Comparison of ENCODE assay signal across 8 cellular contexts in the genomic region with DNA sequence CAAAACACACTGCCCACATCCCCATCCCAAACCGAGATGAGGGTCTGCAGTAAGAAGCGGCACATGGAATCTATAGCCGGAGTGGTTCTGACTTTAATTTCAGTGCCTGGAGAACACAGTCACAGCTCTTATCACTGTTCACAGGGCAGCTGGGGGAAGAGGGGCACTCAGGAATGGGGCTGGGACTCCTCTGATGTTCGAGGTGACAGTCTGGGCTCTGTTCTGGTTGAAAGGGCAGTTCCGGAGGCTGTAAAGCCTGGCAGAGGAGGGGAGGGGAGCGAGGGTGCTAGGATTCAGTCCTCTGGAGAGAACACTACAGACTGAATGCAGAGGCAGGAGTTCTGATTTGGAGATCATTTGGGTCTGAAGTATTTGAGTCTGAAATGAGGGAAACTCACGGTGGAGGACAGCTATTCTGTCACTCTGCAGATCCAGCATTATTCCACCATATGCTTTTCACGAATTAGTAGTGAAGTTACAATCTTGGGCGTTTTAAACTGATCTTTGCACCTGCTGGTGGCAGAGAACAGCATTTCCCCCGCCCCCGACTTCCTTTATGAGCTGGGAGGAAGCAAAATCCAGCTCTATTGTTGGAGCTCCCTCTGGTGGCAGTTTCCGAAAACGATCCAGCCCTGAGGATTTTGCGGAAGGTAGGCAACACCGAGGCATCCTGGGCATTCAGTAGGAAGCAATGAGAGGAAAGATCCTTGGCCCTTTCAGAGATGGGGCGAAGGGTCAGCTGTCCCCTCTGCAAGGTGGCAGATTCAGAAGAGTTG. TPM values are rescaled to one million over a fixed set of nuclear protein-coding genes. Genes with fewer than 3 reads are reported as not detected.
DNase-seq lines count a peak whose midpoint lies in the region; ATAC-seq and TF ChIP-seq lines count a peak whose summit lies in the region.

No MANE protein-coding gene starts in this region.

- peak; percentile 88 for ATAC-seq in HG02610 (IDR thresholded peaks at IDR 0.05; ENCODE audit: unreplicated experiment)

- peak overlapping the region; percentile 50 for H3K4me3 ChIP-seq in retinal pigment epithelial cell (ENCODE audit: low read length)

- DNase-seq in NCI-H1048 (lab: John Stamatoyannopoulos, UW) (peak; percentile 80), T-helper 1 cell (peak; percentile 49 to 79 (median 63)), anterior cingulate cortex (lab: John Stamatoyannopoulos, UW) (peak in 56 of 58 donors; percentile 24 to 88 (median 70)), hippocampal formation (lab: John Stamatoyannopoulos, UW) (peak; percentile 73 to 79), retinal pigment epithelial cell (ENCODE audit: low read depth) (no peak), mesenteric fat pad (ENCODE audit: low spot score) (no peak)

- TF ChIP-seq CTCF in GM12873 (IDR thresholded peaks at IDR 0.05; ENCODE audit: insufficient read depth, low read depth, low read length, missing control alignments) (peak; percentile 85), retinal pigment epithelial cell (conservative IDR thresholded peaks at IDR 0.05; ENCODE audit: low read depth, low read length) (peak; percentile 91)

RNA-seq across cellular contexts. Expression of gene KCNK18, which starts 22.7 kb away (rescaled TPM):
- total RNA-seq in mesenteric fat pad = not detected

RNA-seq across cellular contexts. Expression of gene VAX1, which starts 36.6 kb away (rescaled TPM):
- total RNA-seq in mesenteric fat pad = not detected

Comparison
In these comparisons a context has a peak if more than half of its experiments do, and no peak if none do; other contexts are left out.
1. DNase-seq: peak in NCI-H1048 (single experiment), T-helper 1 cell (5 of 5), anterior cingulate cortex (56 of 58) and hippocampal formation (2 of 2); none in retinal pigment epithelial cell (single experiment) and mesenteric fat pad (single experiment).